Comparison of ENCODE assay signal across 8 cellular contexts in the genomic region with DNA sequence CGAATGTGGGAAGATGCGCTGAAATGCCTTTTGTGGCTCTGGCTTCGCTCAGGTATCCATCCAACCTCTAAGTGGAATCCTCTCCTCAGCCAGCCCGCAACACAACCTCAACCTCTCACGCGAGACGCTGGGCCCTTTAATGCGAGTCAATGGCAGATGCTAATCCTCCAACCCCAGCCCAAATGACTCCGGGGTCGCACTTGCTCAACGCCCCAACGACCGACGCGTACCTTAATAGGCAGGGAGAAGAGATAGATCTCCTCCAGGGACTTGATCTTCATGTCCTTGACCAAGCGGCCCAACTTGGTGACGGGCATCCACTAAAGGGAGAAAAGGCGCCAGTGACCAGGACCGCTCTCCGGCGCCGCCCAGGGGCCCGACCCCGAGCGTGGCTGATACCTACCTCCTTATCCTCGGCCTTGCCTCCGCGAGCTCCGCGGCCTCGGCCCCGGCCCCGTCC. TPM values are rescaled to one million over a fixed set of nuclear protein-coding genes. Genes with fewer than 3 reads are reported as not detected.
DNase-seq lines count a peak whose midpoint lies in the region; ATAC-seq and TF ChIP-seq lines count a peak whose summit lies in the region.

No MANE protein-coding gene starts in this region.

- DNase-seq in GM13976 (ENCODE audit: low spot score) (no peak), epithelial cell of prostate (ENCODE audit: low read depth, low spot score) (no peak), neural progenitor cell (ENCODE audit: low spot score) (peak; percentile 56), NCI-H1436 (lab: John Stamatoyannopoulos, UW) (no peak), NCI-H2029 (lab: John Stamatoyannopoulos, UW) (no peak), hepatic stellate cell (ENCODE audit: low spot score) (no peak)

- H3K27me3 ChIP-seq in neural progenitor cell = no peaks in the 10 kb centered on the region

- H3K36me3 ChIP-seq in neural progenitor cell = no peaks in the 10 kb centered on the region

- peaks cover 34% of the 10 kb centered on the region for H3K4me1 Mint-ChIP-seq in neural progenitor cell

- H4K20me1 ChIP-seq in neural progenitor cell (ENCODE audit: low read depth) = peaks cover 44% of the 10 kb centered on the region

- peak; percentile 25 for TF ChIP-seq CTCF in GM13976 (IDR thresholded peaks at IDR 0.05; ENCODE audit: borderline replicate concordance, control extremely low read depth, extremely low read depth, insufficient read depth, missing control alignments)
- no peak for TF ChIP-seq CTCF in VCaP (conservative IDR thresholded peaks at IDR 0.05)
- peak; percentile 27 for TF ChIP-seq CTCF in neural progenitor cell (IDR thresholded peaks at IDR 0.05)

- H3F3A ChIP-seq in neural progenitor cell (ENCODE audit: low read depth) = peaks cover 43% of the 10 kb centered on the region

- peaks cover 24% of the 10 kb centered on the region for H3K4me1 ChIP-seq in neural progenitor cell

- no peaks in the 10 kb centered on the region for H3K9me3 ChIP-seq in neural progenitor cell (ENCODE audit: low read depth)

- H3K4me3 ChIP-seq in neural progenitor cell = peak overlapping the region; percentile 98

- no peaks in the 10 kb centered on the region for H3K27me3 Mint-ChIP-seq in neural progenitor cell (ENCODE audit: insufficient read depth, low read depth)

- H2AFZ ChIP-seq in neural progenitor cell (replicated peaks) = no peak overlapping the region

- no peaks in the 10 kb centered on the region for H3K9me3 Mint-ChIP-seq in neural progenitor cell

- peak overlapping the region; percentile 96 for H3K4me2 ChIP-seq in neural progenitor cell

- in situ Hi-C loops in GM13976 (cut with MboI; ENCODE audit: low sequenced_read_pairs, unreplicated experiment) = no loop called here

- H3K9ac ChIP-seq in neural progenitor cell = peak overlapping the region; percentile 93

- ATAC-seq in HG02852 (IDR thresholded peaks at IDR 0.05; ENCODE audit: unreplicated experiment) = peak; percentile 5

- peak overlapping the region; percentile 95 for H3K4me3 Mint-ChIP-seq in neural progenitor cell

- H3K79me2 ChIP-seq in neural progenitor cell (ENCODE audit: low read depth) = peaks cover 52% of the 10 kb centered on the region

- H3K27ac Mint-ChIP-seq in neural progenitor cell = peak overlapping the region; percentile 46

- H3K27ac ChIP-seq in VCaP = peak overlapping the region; percentile 84
- peak overlapping the region; percentile 94 for H3K27ac ChIP-seq in epithelial cell of prostate
- H3K27ac ChIP-seq in neural progenitor cell = peak overlapping the region; percentile 92

- peaks cover 12% of the 10 kb centered on the region for H3K36me3 Mint-ChIP-seq in neural progenitor cell

RNA-seq across cellular contexts. Expression of a gene that starts 0.6 kb away (rescaled TPM):
- total RNA-seq in neural progenitor cell (ENCODE audit: low replicate concordance) = 3,079 and 5,348 TPM in 2 replicates

RNA-seq across cellular contexts. Expression of a gene that starts 2.6 kb away (rescaled TPM):
- total RNA-seq in neural progenitor cell (ENCODE audit: low replicate concordance) = not detected in 2 replicates

RNA-seq across cellular contexts. Expression of a gene that starts 4.7 kb away (rescaled TPM):
- total RNA-seq in neural progenitor cell (ENCODE audit: low replicate concordance) = 155 and 160 TPM in 2 replicates

RNA-seq across cellular contexts. Expression of a gene that starts 7.8 kb away (rescaled TPM):
- 30.7 and 47.6 TPM in 2 replicates for total RNA-seq in neural progenitor cell (ENCODE audit: low replicate concordance)

RNA-seq across cellular contexts. Expression of a gene that starts 9.6 kb away (rescaled TPM):
- total RNA-seq in neural progenitor cell (ENCODE audit: low replicate concordance) = not detected in 2 replicates
